Comparison of ENCODE assay signal across 8 cellular contexts in the genomic region with DNA sequence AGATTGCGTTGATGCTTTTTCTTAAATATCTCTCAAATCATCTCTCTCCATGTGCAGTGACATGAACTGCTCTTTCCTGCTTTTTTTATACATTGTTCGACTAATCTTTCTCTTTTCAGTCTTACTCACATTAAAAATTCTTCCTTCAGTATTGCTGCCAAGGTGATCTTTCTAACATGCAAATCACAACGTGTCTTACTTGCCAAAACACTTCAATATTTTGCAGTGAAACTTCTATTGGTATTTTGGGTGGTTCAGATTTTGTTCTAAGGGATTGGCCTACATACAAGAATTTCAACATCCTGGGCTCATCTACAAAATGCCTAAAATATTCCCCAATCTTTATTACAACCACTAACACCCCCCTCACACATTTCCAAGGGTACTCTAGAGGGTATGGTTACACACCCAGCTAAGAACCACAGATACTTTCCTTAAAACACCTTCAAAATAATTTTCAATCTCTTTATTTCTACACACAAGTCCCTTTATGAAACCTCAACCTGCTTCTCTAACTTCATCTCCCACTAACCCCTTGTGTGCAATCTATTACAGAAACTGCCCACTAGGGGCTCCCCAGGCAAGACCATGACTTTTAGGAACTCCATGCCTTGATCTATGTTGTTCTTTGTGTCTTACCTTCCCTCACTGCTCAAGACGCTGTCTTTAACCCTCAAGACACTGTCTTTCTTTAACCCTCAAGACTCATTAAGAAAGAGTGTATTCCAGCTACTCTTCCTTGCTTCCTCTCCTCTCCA. TPM values are rescaled to one million over a fixed set of nuclear protein-coding genes. Genes with fewer than 3 reads are reported as not detected.
DNase-seq lines count a peak whose midpoint lies in the region; ATAC-seq and TF ChIP-seq lines count a peak whose summit lies in the region.

No MANE protein-coding gene starts in this region.

- TF ChIP-seq CTCF in DND-41 (IDR thresholded peaks at IDR 0.05; ENCODE audit: borderline replicate concordance, extremely low read depth, low read length, poor library complexity, severe bottlenecking) (peak; percentile 38), hepatocyte (IDR thresholded peaks at IDR 0.05; ENCODE audit: poor library complexity) (peak; percentile 37)

- DNase-seq in DND-41 (no peak), NT2/D1 (ENCODE audit: low read depth, low spot score) (peak; percentile 13), hepatocyte (ENCODE audit: low spot score) (no peak), NCI-H2196 treated with DMSO at 0.1 percent for 48 hours (lab: John Stamatoyannopoulos, UW; ENCODE audit: unreplicated experiment) (no peak), HUDEP-2 (lab: John Stamatoyannopoulos, UW; ENCODE audit: unreplicated experiment in 76 of 76) (no peak)

- H3K4me1 ChIP-seq in DND-41 (ENCODE audit: insufficient read depth, low read length) (no peaks in the 10 kb centered on the region), NT2/D1 (ENCODE audit: insufficient read depth, insufficient read length) (no peaks in the 10 kb centered on the region), hepatocyte (ENCODE audit: insufficient read depth) (no peaks in the 10 kb centered on the region)

- H3K9me2 ChIP-seq in hepatocyte (replicated peaks; ENCODE audit: insufficient read depth), result no peaks in the 10 kb centered on the region

- H2AFZ ChIP-seq in DND-41 (ENCODE audit: low read depth, low read length) (no peak overlapping the region), hepatocyte (no peak overlapping the region)

- no peak overlapping the region for H3K9ac ChIP-seq in DND-41 (ENCODE audit: low read depth, low read length)
- H3K9ac ChIP-seq in NT2/D1 (ENCODE audit: insufficient read length, low read depth), result no peak overlapping the region

- H3K36me3 ChIP-seq in DND-41 (ENCODE audit: insufficient read depth, low read length) (no peaks in the 10 kb centered on the region), NT2/D1 (ENCODE audit: insufficient read depth, insufficient read length, low read length) (no peaks in the 10 kb centered on the region), hepatocyte (replicated peaks; ENCODE audit: insufficient read depth, low read depth) (no peaks in the 10 kb centered on the region)

- no peaks in the 10 kb centered on the region for H3K27me3 ChIP-seq in DND-41 (ENCODE audit: insufficient read depth, low read length, poor library complexity)
- H3K27me3 ChIP-seq in NT2/D1 (ENCODE audit: insufficient read depth, insufficient read length), result no peaks in the 10 kb centered on the region
- H3K27me3 ChIP-seq in hepatocyte, result no peaks in the 10 kb centered on the region

- H3K4me3 ChIP-seq in DND-41 (ENCODE audit: low read depth in 1 of 2, low read length in 2 of 2) (no peak overlapping the region), NT2/D1 (ENCODE audit: insufficient read length, low read depth) (no peak overlapping the region), hepatocyte (no peak overlapping the region)

- H3K9me3 ChIP-seq in DND-41 (ENCODE audit: insufficient read depth, low read length, severe bottlenecking) (no peaks in the 10 kb centered on the region), NT2/D1 (ENCODE audit: insufficient read depth, low read length) (no peaks in the 10 kb centered on the region), hepatocyte (ENCODE audit: low read depth) (no peaks in the 10 kb centered on the region)

- no peak overlapping the region for H3K4me2 ChIP-seq in DND-41 (ENCODE audit: insufficient read depth, low read length)
- H3K4me2 ChIP-seq in hepatocyte, result no peak overlapping the region

- ATAC-seq in DND-41 (ENCODE audit: insufficient read depth, low read depth) (no peak), GM21619 (IDR thresholded peaks at IDR 0.05; ENCODE audit: unreplicated experiment) (peak; percentile 79), GM19035 (IDR thresholded peaks at IDR 0.05; ENCODE audit: unreplicated experiment) (no peak), HG03175 (IDR thresholded peaks at IDR 0.05; ENCODE audit: unreplicated experiment) (no peak)

- no peaks in the 10 kb centered on the region for H4K20me1 ChIP-seq in DND-41 (ENCODE audit: insufficient read depth, low read length)
- no peaks in the 10 kb centered on the region for H4K20me1 ChIP-seq in hepatocyte (ENCODE audit: insufficient read depth, poor library complexity, severe bottlenecking)

- 85% methylated on average over 4 of the region's 4 CpGs for WGBS in hepatocyte (ENCODE audit: low lambda C conversion rate, missing lambda C conversion rate)

- H3K27ac ChIP-seq in DND-41 (ENCODE audit: low read length) (no peak overlapping the region), hepatocyte (no peak overlapping the region)

- H3K79me2 ChIP-seq in DND-41 (ENCODE audit: insufficient read depth, low read length), result no peaks in the 10 kb centered on the region
- H3K79me2 ChIP-seq in hepatocyte, result no peaks in the 10 kb centered on the region

RNA-seq across cellular contexts. Expression of a gene that starts 50.9 kb away (rescaled TPM):
- 5,479 and 8,329 TPM in 2 replicates for total RNA-seq in hepatocyte
- 6,699 and 6,726 TPM in 2 replicates for polyA plus RNA-seq in hepatocyte
